1 cellular context compared by ENCODE assay signal in the genomic region with DNA sequence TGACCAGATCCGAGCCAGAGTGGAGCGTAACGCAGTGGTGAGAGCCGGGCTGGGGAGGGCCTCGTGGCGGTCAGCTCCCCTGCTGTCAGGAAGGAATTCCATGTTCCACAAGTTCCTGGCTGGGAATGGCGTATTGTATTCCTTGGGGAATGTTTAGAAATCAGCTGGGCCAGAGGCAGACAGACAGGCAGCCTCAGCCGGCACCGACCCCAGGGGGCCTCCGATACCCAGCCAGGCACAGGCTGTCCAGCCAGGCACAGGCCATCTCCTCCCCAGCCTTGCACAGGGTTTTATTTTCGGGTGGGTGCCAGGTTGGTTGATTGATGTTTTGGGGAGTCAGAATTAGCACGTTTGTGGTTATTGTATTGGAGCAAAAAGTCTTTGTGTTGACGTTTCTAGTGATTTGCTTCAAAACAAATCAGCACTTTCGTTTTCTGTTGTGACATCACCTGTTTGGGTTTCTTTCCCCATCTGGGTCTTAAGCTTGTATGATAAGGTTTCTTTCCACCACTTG.
TF ChIP-seq lines count a peak whose summit lies in the region.

No MANE protein-coding gene starts in this region.

TF ChIP-seq in endothelial cell of umbilical vein, 7 proteins besides CTCF, POLR2A, EP300 and RAD21 (continued from another document):
- TF ChIP-seq FOS (IDR thresholded peaks at IDR 0.05; ENCODE audit: borderline replicate concordance, insufficient read depth, low read length), result no peak
